Comparison of ENCODE assay signal across 24 cellular contexts in the genomic region with DNA sequence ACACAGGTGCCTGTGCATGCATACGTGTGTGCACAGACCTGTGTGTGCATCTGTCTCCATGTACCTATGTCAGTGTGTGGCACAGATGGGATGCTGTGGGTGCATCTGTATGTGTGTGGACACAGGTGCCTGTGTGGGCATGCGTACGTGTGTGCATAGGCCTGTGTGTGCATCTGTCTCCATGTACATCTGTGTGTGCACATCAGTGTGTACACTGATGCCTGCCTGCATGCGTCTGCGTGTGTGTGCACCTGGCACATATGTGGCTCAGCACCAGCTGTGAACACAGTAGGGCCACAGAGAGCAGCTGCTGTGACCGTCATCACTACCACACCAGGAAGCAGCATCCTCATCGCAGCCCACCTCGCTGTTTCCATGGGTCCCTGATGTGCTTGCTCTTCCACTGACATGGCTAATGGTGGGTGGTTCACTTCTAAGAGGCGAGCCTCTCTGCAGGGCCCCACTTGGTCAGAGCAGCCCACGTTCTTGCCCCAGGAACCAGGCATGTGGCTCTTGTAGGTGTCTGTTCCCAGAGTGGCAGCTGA. TPM values are rescaled to one million over a fixed set of nuclear protein-coding genes. Genes with fewer than 3 reads are reported as not detected.
DNase-seq lines count a peak whose midpoint lies in the region; ATAC-seq and TF ChIP-seq lines count a peak whose summit lies in the region.
"Had no signal": no experiment of that assay in that cellular context is flagged by ENCODE, and none has a peak within 500 bp of the region (broad histone marks: within the 10 kb centered on the region; RNA-seq: fewer than 3 reads in every experiment).

No MANE protein-coding gene starts in this region.

- no peaks in the 10 kb centered on the region for H3K9me2 ChIP-seq in PC-3 (replicated peaks; ENCODE audit: low read length)

- TF ChIP-seq EP300 in stomach (IDR thresholded peaks at IDR 0.05): no peak

- no peak overlapping the region for H3K4me2 ChIP-seq in PC-3 (ENCODE audit: low read length)

- H3K27ac Mint-ChIP-seq in glutamatergic neuron (ENCODE audit: unreplicated experiment): peak overlapping the region; percentile 90
- H3K27ac Mint-ChIP-seq: activated CD8-positive, alpha-beta T cell treated with anti-CD3 and anti-CD28 coated beads, Interleukin-2, amount 10 ng/mL, durations not matched to agents 7 days and 5 days; stimulated activated naive CD8-positive, alpha-beta T cell treated with anti-CD3 and anti-CD28 coated beads, Interleukin-15, amount 100 ng/mL, for 72 hours; T-helper 17 cell had no signal

- H3K4me3 ChIP-seq in GM12865 (ENCODE audit: low read depth, low read length) (no peak overlapping the region), Peyer's patch (no peak overlapping the region), stomach (no peak overlapping the region), PC-3 (ENCODE audit: low read length) (no peak overlapping the region)
- H3K4me3 ChIP-seq: tibial artery had no signal

- no peak for TF ChIP-seq POLR2A in Peyer's patch (IDR thresholded peaks at IDR 0.05)
- no peak for TF ChIP-seq POLR2A in stomach (IDR thresholded peaks at IDR 0.05)

- BruUV-seq in PC-3 (replicated peaks; lab: Mats Ljungman, UMichigan): no TSS peak

- ATAC-seq in HG03135 (IDR thresholded peaks at IDR 0.05; ENCODE audit: unreplicated experiment) (no peak), PC-3 (no peak)
- ATAC-seq: activated CD8-positive, alpha-beta T cell treated with anti-CD3 and anti-CD28 coated beads, Interleukin-2, amount 10 ng/mL, durations not matched to agents 7 days and 5 days; activated T-cell treated with anti-CD3 and anti-CD28 coated beads, Interleukin-2, amount 50 U/mL, for 4 hours; esophagus mucosa; right cardiac atrium; stimulated activated naive CD8-positive, alpha-beta T cell treated with anti-CD3 and anti-CD28 coated beads, Interleukin-15, amount 100 ng/mL, for 72 hours; T-helper 17 cell had no signal

- peaks cover 35% of the 10 kb centered on the region for H3K27me3 Mint-ChIP-seq in glutamatergic neuron (ENCODE audit: unreplicated experiment)
- H3K27me3 Mint-ChIP-seq: stimulated activated naive CD8-positive, alpha-beta T cell treated with anti-CD3 and anti-CD28 coated beads, Interleukin-15, amount 100 ng/mL, for 72 hours; T-helper 17 cell had no signal

- H3K4me3 Mint-ChIP-seq in glutamatergic neuron (ENCODE audit: unreplicated experiment): no peak overlapping the region
- H3K4me3 Mint-ChIP-seq: activated CD8-positive, alpha-beta T cell treated with anti-CD3 and anti-CD28 coated beads, Interleukin-2, amount 10 ng/mL, durations not matched to agents 7 days and 5 days; activated T-cell treated with anti-CD3 and anti-CD28 coated beads, Interleukin-2, amount 50 U/mL, for 4 hours; stimulated activated naive CD8-positive, alpha-beta T cell treated with anti-CD3 and anti-CD28 coated beads, Interleukin-15, amount 100 ng/mL, for 72 hours; T-helper 17 cell had no signal

- no peaks in the 10 kb centered on the region for H3F3A ChIP-seq in PC-3 (ENCODE audit: low read length, unreplicated experiment)

- POLR2A ChIA-PET in PC-3 (lab: Charles Lee; ENCODE audit: unreplicated experiment): no interaction called here

- H3K36me3 Mint-ChIP-seq in glutamatergic neuron (ENCODE audit: unreplicated experiment): peaks cover 6% of the 10 kb centered on the region

- CTCF ChIA-PET in PC-3 (lab: Charles Lee): no interaction called here

- peaks cover 42% of the 10 kb centered on the region for H3K4me1 Mint-ChIP-seq in glutamatergic neuron (ENCODE audit: low read depth, unreplicated experiment)
- H3K4me1 Mint-ChIP-seq: stimulated activated naive CD8-positive, alpha-beta T cell treated with anti-CD3 and anti-CD28 coated beads, Interleukin-15, amount 100 ng/mL, for 72 hours; T-helper 17 cell had no signal

- intact Hi-C loops in stomach (cut with DNase I; ENCODE audit: low total_unique reads): no loop called here
- intact Hi-C loops in PC-3 (cut with micrococcal nuclease): no loop called here

- WGBS in stomach, 5 donors: 91 to 96% (median 95%) methylated on average over 7 to 10 of the region's 10 CpGs

- no peaks in the 10 kb centered on the region for H4K20me1 ChIP-seq in PC-3 (ENCODE audit: low read length)

- peaks cover 14% of the 10 kb centered on the region for H3K9me3 Mint-ChIP-seq in glutamatergic neuron (ENCODE audit: unreplicated experiment)
- H3K9me3 Mint-ChIP-seq: activated T-cell treated with anti-CD3 and anti-CD28 coated beads, Interleukin-2, amount 50 U/mL, for 4 hours; stimulated activated naive CD8-positive, alpha-beta T cell treated with anti-CD3 and anti-CD28 coated beads, Interleukin-15, amount 100 ng/mL, for 72 hours had no signal

- DNase-seq in GM12865 (ENCODE audit: low read depth) (peak; percentile 0), Peyer's patch (peak; percentile 10 to 28 (median 24)), glutamatergic neuron (no peak), stomach (peak; percentile 7), NCI-H1694 (lab: John Stamatoyannopoulos, UW) (no peak), PC-3 (no peak)
- DNase-seq: activated CD4-positive, CD25-positive, alpha-beta regulatory T cell treated with anti-CD3 and anti-CD28 coated beads, Interleukin-2, amount 50 U/mL, for 72 hours; activated CD8-positive, alpha-beta T cell treated with anti-CD3 and anti-CD28 coated beads, Interleukin-2, amount 10 ng/mL, durations not matched to agents 7 days and 5 days; activated gamma-delta T cell treated with Interleukin-2 at 50 U/mL for 16 hours; activated T-cell treated with anti-CD3 and anti-CD28 coated beads, Interleukin-2, amount 50 U/mL, for 4 hours; caudate nucleus; DMS79; NCI-H1417; NCI-H2081; NCI-H226; NCI-H526 treated with DMSO at 0.1 percent for 48 hours; NK-92 treated with Interleukin-12 subunit alpha and Interleukin-12 subunit beta, amount 100 ng/mL, for 24 hours; SHP77; stimulated activated naive CD8-positive, alpha-beta T cell treated with anti-CD3 and anti-CD28 coated beads, Interleukin-15, amount 100 ng/mL, for 72 hours; T-helper 17 cell had no signal

- H2AFZ ChIP-seq in PC-3 (ENCODE audit: low read length): no peak overlapping the region

- no peak for TF ChIP-seq CTCF in GM12865 (IDR thresholded peaks at IDR 0.05; ENCODE audit: insufficient read depth, low read depth, low read length, missing control alignments)
- TF ChIP-seq CTCF in Peyer's patch (IDR thresholded peaks at IDR 0.05): no peak
- no peak for TF ChIP-seq CTCF in glutamatergic neuron (IDR thresholded peaks at IDR 0.05; ENCODE audit: partially characterized antibody, unreplicated experiment)
- TF ChIP-seq CTCF in stomach (IDR thresholded peaks at IDR 0.05): no peak
- no peak for TF ChIP-seq CTCF in PC-3 (conservative IDR thresholded peaks at IDR 0.05; ENCODE audit: low read depth, low read length)

- H3K9me3 ChIP-seq in Peyer's patch: no peaks in the 10 kb centered on the region
- no peaks in the 10 kb centered on the region for H3K9me3 ChIP-seq in stomach
- H3K9me3 ChIP-seq in PC-3 (ENCODE audit: low read length): no peaks in the 10 kb centered on the region
- H3K9me3 ChIP-seq: tibial artery had no signal

- peaks cover 0 to under 1% (median 0%) of the 10 kb centered on the region in 4 donors for H3K4me1 ChIP-seq in Peyer's patch
- H3K4me1 ChIP-seq in stomach: peaks cover 0 to 12% (median 2%) of the 10 kb centered on the region in 4 donors
- peaks cover 19% of the 10 kb centered on the region for H3K4me1 ChIP-seq in PC-3 (ENCODE audit: insufficient read depth, low read length)

- H3K9ac ChIP-seq in PC-3 (ENCODE audit: low read length): no peak overlapping the region

- H3K79me2 ChIP-seq in PC-3 (ENCODE audit: low read length): no peaks in the 10 kb centered on the region

- H3K36me3 ChIP-seq in Peyer's patch (peaks cover 0 to 56% (median 0%) of the 10 kb centered on the region in 3 donors), stomach (peaks cover 54 to 95% (median 85%) of the 10 kb centered on the region in 4 donors), PC-3 (ENCODE audit: low read depth, low read length) (peaks cover 4% of the 10 kb centered on the region; the same call in 1 of the 2 replicates)

- H3K27me3 ChIP-seq in Peyer's patch: no peaks in the 10 kb centered on the region
- H3K27me3 ChIP-seq in stomach: no peaks in the 10 kb centered on the region
- no peaks in the 10 kb centered on the region for H3K27me3 ChIP-seq in PC-3 (ENCODE audit: low read length)
- H3K27me3 ChIP-seq: tibial artery had no signal

- no peak overlapping the region for H3K27ac ChIP-seq in Peyer's patch
- no peak overlapping the region for H3K27ac ChIP-seq in stomach
- no peak overlapping the region for H3K27ac ChIP-seq in PC-3 (ENCODE audit: low read length)
- H3K27ac ChIP-seq: tibial artery had no signal

RNA-seq across cellular contexts. Expression of gene SPATC1L, which starts 9.6 kb away (rescaled TPM):
- 10 to 100 TPM in 1 of 4 donors, 1 to 10 TPM in 3; 1.1 to 13.2 (median 2.6) TPM for total RNA-seq in Peyer's patch
- total RNA-seq in glutamatergic neuron (ENCODE audit: unreplicated experiment): 58.7 TPM
- 10 to 100 TPM in 2 of 5 donors, 1 to 10 TPM in 1, under 1 TPM in 1, not detected in 1; 0.72 to 26.4 (median 8.0) TPM for total RNA-seq in stomach
- polyA plus RNA-seq in stomach: 10 to 100 TPM in 2 of 3 donors, 1 to 10 TPM in 1; 7.0 to 14.2 (median 13.7) TPM
- total RNA-seq in PC-3 (2014; rRNA removed): 41.7 and 49.5 TPM in 2 replicates

RNA-seq across cellular contexts. Expression of gene LSS, which starts 34.7 kb away (rescaled TPM):
- total RNA-seq in Peyer's patch (100 to 1,000 TPM in 1 of 4 donors, 10 to 100 TPM in 3; 43.7 to 172 (median 66.5) TPM), glutamatergic neuron (ENCODE audit: unreplicated experiment) (390 TPM), stomach (100 to 1,000 TPM in 1 of 5 donors, 10 to 100 TPM in 4; 26.4 to 246 (median 46.7) TPM), PC-3 (2014; rRNA removed) (45.7 and 53.9 TPM in 2 replicates)
- polyA plus RNA-seq in stomach: 10 to 100 TPM; 15.3 to 22.2 (median 21.7) TPM

RNA-seq across cellular contexts. Expression of gene FTCD, which starts 38.5 kb away (rescaled TPM):
- total RNA-seq in Peyer's patch: 1 to 10 TPM in 1 of 4 donors, under 1 TPM in 1, not detected in 2; 0.67 to 1.0 TPM
- total RNA-seq in glutamatergic neuron (ENCODE audit: unreplicated experiment): 13.4 TPM
- 1 to 10 TPM in 2 of 5 donors, not detected in 3; 1.3 to 6.7 TPM for total RNA-seq in stomach
- 1 to 10 TPM in 1 of 3 donors, under 1 TPM in 2; 0.25 to 2.4 (median 0.53) TPM for polyA plus RNA-seq in stomach
- total RNA-seq in PC-3 (2014; rRNA removed): 0.40 and 0.58 TPM in 2 replicates

Comparison
In these comparisons a context has a peak if more than half of its experiments do, and no peak if none do; other contexts are left out.
1. DNase-seq: peak in GM12865 (single experiment), Peyer's patch (3 of 3) and stomach (single experiment); none in glutamatergic neuron (single experiment), NCI-H1694 (single experiment) and PC-3 (single experiment).